ENCODE assay signal across 16 cellular contexts in genomic region chr12:60335765-60336164, GRCh38.
DNase-seq lines count a peak whose midpoint lies in the region; ATAC-seq, FAIRE-seq and TF ChIP-seq lines count a peak whose summit lies in the region.
"Had no signal": no experiment of that assay in that cellular context is flagged by ENCODE, and none has a peak within 500 bp of the region (broad histone marks: within the 10 kb centered on the region; RNA-seq: fewer than 3 reads in every experiment).

No MANE protein-coding gene starts in this region.

- peaks cover 5% of the 10 kb centered on the region for H3K36me3 Mint-ChIP-seq in natural killer cell treated with Interleukin-12 subunit alpha and Interleukin-12 subunit beta and Interleukin-15 and Interleukin-18, amount 100 ng/mL, for 72 hours
- H3K36me3 Mint-ChIP-seq: CD8-positive, alpha-beta memory T cell had no signal

- H3K4me3 Mint-ChIP-seq in natural killer cell treated with Interleukin-12 subunit alpha and Interleukin-12 subunit beta and Interleukin-15 and Interleukin-18, amount 100 ng/mL, for 72 hours, result no peak overlapping the region
- H3K4me3 Mint-ChIP-seq: CD8-positive, alpha-beta memory T cell; endodermal cell had no signal

- DNase-seq in COLO829 (ENCODE audit: low spot score) (peak; percentile 41), HTR-8/SVneo (ENCODE audit: insufficient read length, low spot score) (peak; percentile 5), mammary epithelial cell (peak; percentile 45), kidney glomerular epithelial cell (lab: John Stamatoyannopoulos, UW) (peak; percentile 49), CD1c-positive myeloid dendritic cell (ENCODE audit: extremely low spot score) (no peak), small intestine (no peak), RPMI8226 (no peak)
- no peak for DNase-seq in natural killer cell treated with Interleukin-12 subunit alpha and Interleukin-12 subunit beta and Interleukin-15 and Interleukin-18, amount 100 ng/mL, for 72 hours (ENCODE audit: low spot score)
- DNase-seq: activated CD4-positive, CD25-positive, alpha-beta regulatory T cell; activated T-cell treated with anti-CD3 and anti-CD28 coated beads, Interleukin-2, amount 50 U/mL, for 1 hour; amygdala; CD8-positive, alpha-beta memory T cell; endodermal cell; NCI-H1092; substantia nigra had no signal

- FAIRE-seq in HTR-8/SVneo (lab: Jason Lieb, UNC) (no peak), small intestine (lab: Jason Lieb, UNC) (no peak)

- H3K4me1 ChIP-seq in mammary epithelial cell (ENCODE audit: insufficient read depth, low read length), result peaks cover 3% of the 10 kb centered on the region
- no peaks in the 10 kb centered on the region for H3K4me1 ChIP-seq in small intestine (ENCODE audit: control insufficient read depth in 2 of 2, insufficient read depth in 1 of 2, low read depth in 1 of 2, low read length in 1 of 2)

- no peaks in the 10 kb centered on the region for H4K20me1 ChIP-seq in mammary epithelial cell (ENCODE audit: insufficient read depth, low read length)

- BruUV-seq in mammary epithelial cell (replicated peaks; lab: Mats Ljungman, UMichigan), result no TSS peak

- ATAC-seq in natural killer cell treated with Interleukin-12 subunit alpha and Interleukin-12 subunit beta and Interleukin-15 and Interleukin-18, amount 100 ng/mL, for 72 hours, result no peak
- ATAC-seq: sciatic nerve had no signal

- H3K27ac ChIP-seq in mammary epithelial cell (ENCODE audit: insufficient read depth, low read depth, low read length) (peak overlapping the region; percentile 4), small intestine (ENCODE audit: low read depth in 1 of 2, low read length in 1 of 2) (no peak overlapping the region)

- H3K9me3 ChIP-seq in mammary epithelial cell (replicated peaks; ENCODE audit: insufficient read depth, low read length) (no peaks in the 10 kb centered on the region), small intestine (ENCODE audit: control insufficient read depth, low read depth) (no peaks in the 10 kb centered on the region)

- dilution Hi-C loops in mammary epithelial cell (cut with HindIII; ENCODE audit: low sequenced_read_pairs), result no loop called here

- H3K36me3 ChIP-seq in mammary epithelial cell (ENCODE audit: insufficient read depth, low read length) (no peaks in the 10 kb centered on the region), small intestine (ENCODE audit: control insufficient read depth in 2 of 2, insufficient read depth in 2 of 2, low read length in 2 of 2) (no peaks in the 10 kb centered on the region)

- no peak overlapping the region for H3K9ac ChIP-seq in mammary epithelial cell (ENCODE audit: insufficient read depth, low read length)

- intact Hi-C loops in mammary epithelial cell (cut with micrococcal nuclease), result no loop called here

- peaks cover 7% of the 10 kb centered on the region for H3K9me3 Mint-ChIP-seq in natural killer cell treated with Interleukin-12 subunit alpha and Interleukin-12 subunit beta and Interleukin-15 and Interleukin-18, amount 100 ng/mL, for 72 hours
- H3K9me3 Mint-ChIP-seq: endodermal cell had no signal

- no peak for TF ChIP-seq CTCF in mammary epithelial cell (conservative IDR thresholded peaks at IDR 0.05 in 1 of 2, IDR thresholded peaks at IDR 0.05 in 1 of 2; ENCODE audit: extremely low read depth in 1 of 2, insufficient read depth in 1 of 2, low read depth in 1 of 2, low read length in 2 of 2)

- in situ Hi-C loops in mammary epithelial cell (cut with MboI; ENCODE audit: low sequenced_read_pairs in 2 of 2), result no loop called here

- H3K4me3 ChIP-seq in mammary epithelial cell (replicated peaks in 1 of 3; ENCODE audit: insufficient read depth in 1 of 3, low read depth in 2 of 3, low read length in 3 of 3), result no peak overlapping the region
- H3K4me3 ChIP-seq in small intestine (ENCODE audit: low read depth in 1 of 2, low read length in 2 of 2), result no peak overlapping the region

- peak overlapping the region; percentile 45 for H3K4me2 ChIP-seq in mammary epithelial cell (ENCODE audit: insufficient read depth, low read depth, low read length)

- H2AFZ ChIP-seq in mammary epithelial cell (ENCODE audit: low read depth, low read length), result peak overlapping the region; percentile 10

- no peaks in the 10 kb centered on the region for H3K27me3 Mint-ChIP-seq in natural killer cell treated with Interleukin-12 subunit alpha and Interleukin-12 subunit beta and Interleukin-15 and Interleukin-18, amount 100 ng/mL, for 72 hours
- H3K27me3 Mint-ChIP-seq: CD8-positive, alpha-beta memory T cell had no signal

- CTCF ChIA-PET in mammary epithelial cell (lab: Charles Lee; ENCODE audit: low non-redundant PET), result interaction anchor here (0.7 kb wide), 1 partner anchor 277 kb away, joined by 11 read pairs; no protein-coding TSS in a partner anchor

- no peaks in the 10 kb centered on the region for H3K79me2 ChIP-seq in mammary epithelial cell (ENCODE audit: insufficient read depth, low read length)

- H3K27ac Mint-ChIP-seq in natural killer cell treated with Interleukin-12 subunit alpha and Interleukin-12 subunit beta and Interleukin-15 and Interleukin-18, amount 100 ng/mL, for 72 hours, result no peak overlapping the region
- H3K27ac Mint-ChIP-seq: CD8-positive, alpha-beta memory T cell; endodermal cell had no signal

- H3K4me1 Mint-ChIP-seq in natural killer cell treated with Interleukin-12 subunit alpha and Interleukin-12 subunit beta and Interleukin-15 and Interleukin-18, amount 100 ng/mL, for 72 hours (ENCODE audit: low read depth in 2 of 2), result no peaks in the 10 kb centered on the region
- H3K4me1 Mint-ChIP-seq: CD8-positive, alpha-beta memory T cell; endodermal cell had no signal

- H3K27me3 ChIP-seq in mammary epithelial cell (ENCODE audit: insufficient read depth, low read length) (no peaks in the 10 kb centered on the region), small intestine (ENCODE audit: control insufficient read depth in 2 of 2, insufficient read depth in 2 of 2, low read length in 2 of 2) (no peaks in the 10 kb centered on the region)

Comparison
In these comparisons a context has a peak if more than half of its experiments do, and no peak if none do; other contexts are left out.
1. DNase-seq: peak in COLO829 (single experiment), HTR-8/SVneo (single experiment), mammary epithelial cell (single experiment) and kidney glomerular epithelial cell (single experiment); none in CD1c-positive myeloid dendritic cell (single experiment), natural killer cell treated with Interleukin-12 subunit alpha and Interleukin-12 subunit beta and Interleukin-15 and Interleukin-18, amount 100 ng/mL, for 72 hours (single experiment), small intestine (single experiment) and RPMI8226 (single experiment).